In genomic region chr16:27703121-27703520, GRCh38 we compare ENCODE assay signal across 19 cellular contexts.
DNase-seq lines count a peak whose midpoint lies in the region; ATAC-seq, FAIRE-seq and TF ChIP-seq lines count a peak whose summit lies in the region.
"Had no signal": no experiment of that assay in that cellular context is flagged by ENCODE, and none has a peak within 500 bp of the region (broad histone marks: within the 10 kb centered on the region; RNA-seq: fewer than 3 reads in every experiment).

No MANE protein-coding gene starts in this region.

- H3K27ac ChIP-seq in right lobe of liver (no peak overlapping the region), HepG2 (ENCODE audit: extremely low read length, insufficient read depth, low read length) (no peak overlapping the region), iPS-20b (ENCODE audit: low read length) (no peak overlapping the region), sigmoid colon (no peak overlapping the region)
- H3K27ac ChIP-seq: C4-2B had no signal

- intact Hi-C loops in right lobe of liver (cut with DNase I) = no loop called here
- intact Hi-C loops in HepG2 (cut with micrococcal nuclease; ENCODE audit: unreplicated experiment) = no loop called here
- intact Hi-C loops in sigmoid colon (cut with DNase I) = no loop called here
- intact Hi-C loops in activated CD4-positive, alpha-beta T cell treated with anti-CD3 and anti-CD28 coated beads, Interleukin-2, amount 10 ng/mL, durations not matched to agents 24 days and 14 days (cut with micrococcal nuclease) = no loop called here

- POLR2A ChIA-PET in HepG2 (lab: Yijun Ruan, JAX) = no interaction called here

- no peak for TF ChIP-seq EP300 in HepG2 (IDR thresholded peaks at IDR 0.05; ENCODE audit: low read depth in 2 of 2, low read length in 2 of 2)
- no peak for TF ChIP-seq EP300 in HepG2 (CRISPR knock-in tag; IDR thresholded peaks at IDR 0.05; ENCODE audit: borderline replicate concordance)
- no peak for TF ChIP-seq EP300 in sigmoid colon (IDR thresholded peaks at IDR 0.05)

- CTCF ChIA-PET in HepG2 (lab: Yijun Ruan, JAX; ENCODE audit: low intra/inter-chr PET ratio, low total read pairs) = no interaction called here

- H2AFZ ChIP-seq in HepG2 (ENCODE audit: low read length) = no peak overlapping the region

- FAIRE-seq in HepG2 (lab: Jason Lieb, UNC) = no peak
- FAIRE-seq: GM12891, GM19239 had no signal

- TF ChIP-seq POLR2A in right lobe of liver (IDR thresholded peaks at IDR 0.05) = no peak
- no peak for TF ChIP-seq POLR2A in HepG2 (IDR thresholded peaks at IDR 0.05; ENCODE audit: insufficient read depth in 1 of 2, low read depth in 2 of 2, low read length in 2 of 2)
- no peak for TF ChIP-seq POLR2A in sigmoid colon (IDR thresholded peaks at IDR 0.05)

- H4K20me1 ChIP-seq in HepG2 (ENCODE audit: insufficient read depth, low read length) = no peaks in the 10 kb centered on the region

- H3K9me3 ChIP-seq in right lobe of liver (no peaks in the 10 kb centered on the region), HepG2 (ENCODE audit: low read length) (no peaks in the 10 kb centered on the region), iPS-20b (ENCODE audit: insufficient read depth, low read depth, low read length) (no peaks in the 10 kb centered on the region), sigmoid colon (no peaks in the 10 kb centered on the region)
- H3K9me3 ChIP-seq: Caco-2, MG63 had no signal

- H3K79me2 ChIP-seq in HepG2 (ENCODE audit: insufficient read depth, low read length) = no peaks in the 10 kb centered on the region

- H3K27ac Mint-ChIP-seq in activated CD4-positive, alpha-beta T cell treated with anti-CD3 and anti-CD28 coated beads, Interleukin-2, amount 10 ng/mL, durations not matched to agents 24 days and 14 days = no peak overlapping the region

- H3K4me3 ChIP-seq in right lobe of liver = no peak overlapping the region
- no peak overlapping the region for H3K4me3 ChIP-seq in HepG2 (replicated peaks in 1 of 3; ENCODE audit: insufficient read depth in 1 of 3, low read depth in 2 of 3, low read length in 3 of 3)
- no peak overlapping the region for H3K4me3 ChIP-seq in iPS-20b (ENCODE audit: low read length)
- no peak overlapping the region for H3K4me3 ChIP-seq in sigmoid colon
- H3K4me3 ChIP-seq: MG63 had no signal

- no peak for TF ChIP-seq RAD21 in HepG2 (CRISPR knock-in tag; IDR thresholded peaks at IDR 0.05)

- H3K9ac ChIP-seq in HepG2 (ENCODE audit: insufficient read depth, low read depth, low read length) (no peak overlapping the region), iPS-20b (ENCODE audit: low read depth, low read length) (peak overlapping the region; percentile 28; the same call in 1 of the 2 replicates)

- no TSS peak for BruUV-seq in HepG2 (replicated peaks; lab: Mats Ljungman, UMichigan)

- peak in 2 of 3 donors; percentile 3 to 10 for DNase-seq in right lobe of liver
- DNase-seq in HepG2 (ENCODE audit: low spot score) = no peak
- DNase-seq in sigmoid colon = peak; percentile 34
- DNase-seq in inferior parietal cortex (ENCODE audit: extremely low spot score) = no peak
- no peak for DNase-seq in activated CD4-positive, alpha-beta T cell treated with anti-CD3 and anti-CD28 coated beads, Interleukin-2, amount 10 ng/mL, durations not matched to agents 24 days and 14 days
- no peak for DNase-seq in GM10266 (ENCODE audit: extremely low spot score)
- no peak for DNase-seq in T-helper 1 cell
- DNase-seq: 8988T; Caco-2; MG63; NCI-H1105; NCI-H1694 treated with DMSO at 0.1 percent for 48 hours; NCI-H69; NK-92 treated with Interleukin-12 subunit alpha and Interleukin-12 subunit beta, amount 100 ng/mL, for 24 hours; PC-3 had no signal

- TF ChIP-seq CTCF in right lobe of liver (IDR thresholded peaks at IDR 0.05) (no peak), HepG2 (CRISPR knock-in tag; IDR thresholded peaks at IDR 0.05) (no peak), sigmoid colon (IDR thresholded peaks at IDR 0.05) (no peak), GM10266 (IDR thresholded peaks at IDR 0.05; ENCODE audit: control insufficient read depth, insufficient read depth, low read depth, missing control alignments) (no peak)

- H3K4me3 Mint-ChIP-seq in activated CD4-positive, alpha-beta T cell treated with anti-CD3 and anti-CD28 coated beads, Interleukin-2, amount 10 ng/mL, durations not matched to agents 24 days and 14 days = no peak overlapping the region

- H3K4me1 Mint-ChIP-seq in activated CD4-positive, alpha-beta T cell treated with anti-CD3 and anti-CD28 coated beads, Interleukin-2, amount 10 ng/mL, durations not matched to agents 24 days and 14 days = no peaks in the 10 kb centered on the region

- no peaks in the 10 kb centered on the region for H3K27me3 Mint-ChIP-seq in activated CD4-positive, alpha-beta T cell treated with anti-CD3 and anti-CD28 coated beads, Interleukin-2, amount 10 ng/mL, durations not matched to agents 24 days and 14 days

- in situ Hi-C loops in HepG2 (cut with HindIII; ENCODE audit: extremely low pct_ligation_motif_present, low pct_unique_long_range_greater_than_20kb) = no loop called here

- no peaks in the 10 kb centered on the region for H3K4me1 ChIP-seq in right lobe of liver
- H3K4me1 ChIP-seq in HepG2 (ENCODE audit: insufficient read depth, low read length) = no peaks in the 10 kb centered on the region
- H3K4me1 ChIP-seq in iPS-20b (ENCODE audit: insufficient read depth, low read length) = peaks cover 15% of the 10 kb centered on the region; the same call in 1 of the 2 replicates
- H3K4me1 ChIP-seq in sigmoid colon = no peaks in the 10 kb centered on the region
- H3K4me1 ChIP-seq: Caco-2 had no signal

- H3K36me3 Mint-ChIP-seq in activated CD4-positive, alpha-beta T cell treated with anti-CD3 and anti-CD28 coated beads, Interleukin-2, amount 10 ng/mL, durations not matched to agents 24 days and 14 days (ENCODE audit: low read depth) = no peaks in the 10 kb centered on the region

- H3K9me3 Mint-ChIP-seq in activated CD4-positive, alpha-beta T cell treated with anti-CD3 and anti-CD28 coated beads, Interleukin-2, amount 10 ng/mL, durations not matched to agents 24 days and 14 days = no peaks in the 10 kb centered on the region

- no peak for ATAC-seq in right lobe of liver
- ATAC-seq in HepG2 = no peak
- ATAC-seq: PC-3 had no signal

- H3K27me3 ChIP-seq in right lobe of liver (no peaks in the 10 kb centered on the region), HepG2 (ENCODE audit: control insufficient read depth in 1 of 2, insufficient read depth in 2 of 2, low read length in 2 of 2) (no peaks in the 10 kb centered on the region), iPS-20b (ENCODE audit: insufficient read depth, low read length) (no peaks in the 10 kb centered on the region), sigmoid colon (no peaks in the 10 kb centered on the region)
- H3K27me3 ChIP-seq: MG63 had no signal

- no peaks in the 10 kb centered on the region for H3K36me3 ChIP-seq in right lobe of liver
- peaks cover 3 to 8% of the 10 kb centered on the region in 2 experiments; a peak in 3 of 5 replicates for H3K36me3 ChIP-seq in HepG2 (replicated peaks in 1 of 2; ENCODE audit: control insufficient read depth in 1 of 2, insufficient read depth in 2 of 2, low read length in 2 of 2)
- peaks cover 5% of the 10 kb centered on the region; the same call in 1 of the 2 replicates for H3K36me3 ChIP-seq in iPS-20b (ENCODE audit: insufficient read depth, low read depth, low read length)
- peaks cover 6 to 46% (median 12%) of the 10 kb centered on the region in 4 donors for H3K36me3 ChIP-seq in sigmoid colon

- WGBS in right lobe of liver (ENCODE audit: insufficient coverage, low coverage, low lambda C conversion rate, missing lambda C conversion rate) = 82% methylated on average over 6 of the region's 6 CpGs
- WGBS in HepG2 (ENCODE audit: low lambda C conversion rate) = 93% methylated on average over 6 of the region's 6 CpGs
- WGBS in sigmoid colon, 2 donors = 86 to 89% methylated on average over 6 of the region's 6 CpGs

- H3K4me2 ChIP-seq in HepG2 (ENCODE audit: low read depth, low read length) = no peak overlapping the region

TF ChIP-seq in HepG2, 621 proteins besides CTCF, POLR2A, EP300 and RAD21:
- TF ChIP-seq MLX (CRISPR knock-in tag; IDR thresholded peaks at IDR 0.05) = no peak
- TF ChIP-seq ZNF564 (CRISPR knock-in tag; IDR thresholded peaks at IDR 0.05) = no peak
- no peak for TF ChIP-seq CENPT (CRISPR knock-in tag; IDR thresholded peaks at IDR 0.05; ENCODE audit: low read depth)
- TF ChIP-seq MAFK (conservative IDR thresholded peaks at IDR 0.05 in 1 of 2, IDR thresholded peaks at IDR 0.05 in 1 of 2; ENCODE audit: low read length in 2 of 2) = no peak
- no peak for TF ChIP-seq ZNF256 (CRISPR knock-in tag; conservative IDR thresholded peaks at IDR 0.05)
- TF ChIP-seq ZNF605 (CRISPR knock-in tag; IDR thresholded peaks at IDR 0.05) = no peak
- no peak for TF ChIP-seq ZNF709 (CRISPR knock-in tag; IDR thresholded peaks at IDR 0.05)
- TF ChIP-seq TEAD2 (CRISPR knock-in tag; IDR thresholded peaks at IDR 0.05) = no peak
- no peak for TF ChIP-seq HNRNPH1 (optimal IDR thresholded peaks at IDR 0.05; ENCODE audit: low read depth, low read length)
- no peak for TF ChIP-seq PRDM4 (CRISPR knock-in tag; IDR thresholded peaks at IDR 0.05; ENCODE audit: borderline replicate concordance)

Comparison
In these comparisons a context has a peak if more than half of its experiments do, and no peak if none do; other contexts are left out.
1. DNase-seq: peak in right lobe of liver (2 of 3) and sigmoid colon (single experiment); none in HepG2 (single experiment), inferior parietal cortex (single experiment), activated CD4-positive, alpha-beta T cell treated with anti-CD3 and anti-CD28 coated beads, Interleukin-2, amount 10 ng/mL, durations not matched to agents 24 days and 14 days (single experiment), GM10266 (single experiment) and T-helper 1 cell (0 of 5).